Comparison of ENCODE assay signal across 28 cellular contexts in the genomic region with DNA sequence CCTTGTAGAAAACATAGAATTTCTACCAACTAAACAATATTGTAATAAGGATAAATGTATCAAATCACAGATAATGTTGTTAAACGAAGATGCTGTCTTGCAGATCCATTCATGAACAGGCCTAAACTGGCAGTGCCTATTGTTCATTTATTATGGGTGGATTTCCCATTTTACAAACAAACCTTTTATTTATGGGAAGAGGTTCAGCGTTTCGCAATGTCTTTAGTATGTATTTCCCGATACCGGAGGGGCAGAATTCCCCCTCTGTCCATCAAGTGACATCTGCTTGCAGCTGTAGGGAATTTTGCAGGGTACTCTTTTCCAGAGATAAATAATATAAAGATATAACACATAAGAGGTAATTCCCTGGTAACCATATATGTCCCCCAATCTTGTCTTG.
"Had no signal": no experiment of that assay in that cellular context is flagged by ENCODE, and none has a peak within 500 bp of the region (broad histone marks: within the 10 kb centered on the region; RNA-seq: fewer than 3 reads in every experiment).

No MANE protein-coding gene starts in this region.

- H3K36me3 ChIP-seq: left lung, lower lobe of right lung, ovary, sigmoid colon, tibial nerve, uterus had no signal

- H3K27ac ChIP-seq: lower lobe of right lung, ovary, sigmoid colon, tibial nerve, uterus had no signal

- H3K9me3 Mint-ChIP-seq: mesothelial cell of epicardium; naive thymus-derived CD8-positive, alpha-beta T cell; nephron; neural crest cell; stimulated activated memory B cell treated with anti-CD40 and anti-IgM and Interleukin-4, amounts not matched to agents 10 μg/mL and 1 μg/mL and 100 μg/mL, for 72 hours; stimulated activated naive CD8-positive, alpha-beta T cell treated with anti-CD3 and anti-CD28 coated beads, Interleukin-15, amount 100 ng/mL, for 72 hours; type B pancreatic cell had no signal

- ATAC-seq: left colon; left lung; lower lobe of right lung; mucosa of descending colon; naive thymus-derived CD8-positive, alpha-beta T cell; right cardiac atrium; stimulated activated memory B cell treated with anti-CD40 and anti-IgM and Interleukin-4, amounts not matched to agents 10 μg/mL and 1 μg/mL and 100 μg/mL, for 72 hours; stimulated activated naive CD8-positive, alpha-beta T cell treated with anti-CD3 and anti-CD28 coated beads, Interleukin-15, amount 100 ng/mL, for 72 hours had no signal

- H3K36me3 Mint-ChIP-seq: mesothelial cell of epicardium, type B pancreatic cell had no signal

- H3K9me3 ChIP-seq: left lung, lower lobe of right lung, mucosa of descending colon, ovary, sigmoid colon, tibial nerve, uterus had no signal

- H3K4me3 ChIP-seq: left lung, lower lobe of right lung, mucosa of descending colon, ovary, sigmoid colon, tibial nerve, uterus had no signal

- H3K4me3 Mint-ChIP-seq: mesothelial cell of epicardium; naive thymus-derived CD8-positive, alpha-beta T cell; nephron; neural crest cell; stimulated activated memory B cell treated with anti-CD40 and anti-IgM and Interleukin-4, amounts not matched to agents 10 μg/mL and 1 μg/mL and 100 μg/mL, for 72 hours; stimulated activated naive CD8-positive, alpha-beta T cell treated with anti-CD3 and anti-CD28 coated beads, Interleukin-15, amount 100 ng/mL, for 72 hours; type B pancreatic cell had no signal

- H3K27me3 Mint-ChIP-seq: naive thymus-derived CD8-positive, alpha-beta T cell; progenitor cell of endocrine pancreas; stimulated activated memory B cell treated with anti-CD40 and anti-IgM and Interleukin-4, amounts not matched to agents 10 μg/mL and 1 μg/mL and 100 μg/mL, for 72 hours; stimulated activated naive CD8-positive, alpha-beta T cell treated with anti-CD3 and anti-CD28 coated beads, Interleukin-15, amount 100 ng/mL, for 72 hours; type B pancreatic cell had no signal

- H3K27ac Mint-ChIP-seq: mesothelial cell of epicardium; nephron; progenitor cell of endocrine pancreas; stimulated activated memory B cell treated with anti-CD40 and anti-IgM and Interleukin-4, amounts not matched to agents 10 μg/mL and 1 μg/mL and 100 μg/mL, for 72 hours; stimulated activated naive CD8-positive, alpha-beta T cell treated with anti-CD3 and anti-CD28 coated beads, Interleukin-15, amount 100 ng/mL, for 72 hours; type B pancreatic cell had no signal

- DNase-seq: hippocampal formation; kidney; left colon; left lung; lower lobe of right lung; mammary epithelial cell; mesenchymal stem cell; mucosa of descending colon; naive thymus-derived CD8-positive, alpha-beta T cell; ovary; retina; right cardiac atrium; sigmoid colon; stimulated activated CD4-positive, alpha-beta T cell treated with anti-CD3 and anti-CD28 coated beads, Interleukin-1b, Interleukin-23, amount 100 ng/mL, for 48 hours; stimulated activated CD4-positive, alpha-beta T cell treated with anti-CD3 and anti-CD28 coated beads, Interleukin-2, amount 100 ng/mL, for 48 hours; stimulated activated CD4-positive, alpha-beta T cell treated with anti-CD3 and anti-CD28 coated beads, Interleukin-4, amount 100 ng/mL, for 4 hours; stimulated activated CD8-positive, alpha-beta memory T cell treated with anti-CD3 and anti-CD28 coated beads, Interleukin-4, amount 100 ng/mL, for 48 hours; stimulated activated naive CD4-positive, alpha-beta T cell treated with Interleukin-2 at 50 U/mL for 16 hours; stimulated activated naive CD8-positive, alpha-beta T cell treated with anti-CD3 and anti-CD28 coated beads, Interleukin-15, amount 100 ng/mL, for 72 hours; substantia nigra; uterus had no signal

- H3K27me3 ChIP-seq: left lung, ovary, sigmoid colon, tibial nerve, uterus had no signal
